Comparison of ENCODE assay signal across 25 cellular contexts in the genomic region with DNA sequence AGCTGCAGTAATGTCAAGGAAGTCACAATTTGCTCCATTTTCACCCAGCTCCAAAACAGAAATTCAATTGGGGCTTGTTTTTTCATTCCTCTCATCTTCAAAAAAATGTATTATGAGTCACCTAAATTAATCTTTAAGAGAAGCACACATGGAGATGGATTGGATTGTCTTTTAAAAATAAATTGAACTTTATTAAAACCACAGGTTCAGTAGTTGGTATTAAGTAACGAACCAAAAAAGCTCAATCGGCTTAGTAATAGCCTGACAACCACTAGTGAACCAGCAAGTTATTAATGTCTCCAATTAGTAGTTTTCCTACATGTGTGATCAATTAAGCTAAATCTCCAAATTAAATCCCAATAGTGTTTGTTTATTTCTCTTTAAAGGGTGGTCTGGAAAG.
"Had no signal": no experiment of that assay in that cellular context is flagged by ENCODE, and none has a peak within 500 bp of the region (broad histone marks: within the 10 kb centered on the region; RNA-seq: fewer than 3 reads in every experiment).

No MANE protein-coding gene starts in this region.

- H3K9me3 ChIP-seq: ovary, psoas muscle, right lobe of liver, sigmoid colon, thoracic aorta, thyroid gland, tibial nerve, upper lobe of left lung, vagina had no signal

- H3K4me2 ChIP-seq: neural progenitor cell had no signal

- ATAC-seq: natural killer cell; psoas muscle; right cardiac atrium; right lobe of liver; stimulated activated memory B cell treated with anti-CD40 and anti-IgM and Interleukin-4, amounts not matched to agents 10 μg/mL and 1 μg/mL and 100 μg/mL, for 72 hours; stimulated activated naive CD8-positive, alpha-beta T cell treated with anti-CD3 and anti-CD28 coated beads, Interleukin-15, amount 100 ng/mL, for 72 hours; stimulated activated naive CD8-positive, alpha-beta T cell treated with anti-CD3 and anti-CD28 coated beads, Interleukin-15, Interleukin-2, amounts not matched to agents 100 U/mL and 50 U/mL, for 24 hours had no signal

- H3K27ac ChIP-seq: neural progenitor cell, ovary, parathyroid adenoma, psoas muscle, right lobe of liver, sigmoid colon, thoracic aorta, thyroid gland, tibial nerve, upper lobe of left lung, vagina had no signal

- H3K9ac ChIP-seq: neural progenitor cell, parathyroid adenoma had no signal

- DNase-seq: natural killer cell; occipital lobe; ovary; posterior cingulate gyrus; psoas muscle; right cardiac atrium; right lobe of liver; sigmoid colon; small intestine; stimulated activated CD4-positive, alpha-beta T cell treated with anti-CD3 and anti-CD28 coated beads, Interleukin-15, amount 100 ng/mL, for 24 hours; stimulated activated CD4-positive, alpha-beta T cell treated with anti-CD3 and anti-CD28 coated beads, Interleukin-2, amount 100 ng/mL, for 24 hours; stimulated activated CD4-positive, alpha-beta T cell treated with anti-CD3 and anti-CD28 coated beads, Interleukin-2, amount 100 ng/mL, for 48 hours; stimulated activated CD4-positive, alpha-beta T cell treated with anti-CD3 and anti-CD28 coated beads, Interleukin-4, amount 100 ng/mL, for 24 hours; stimulated activated naive CD4-positive, alpha-beta T cell; stimulated activated naive CD8-positive, alpha-beta T cell treated with anti-CD3 and anti-CD28 coated beads, Interleukin-15, amount 100 ng/mL, for 72 hours; stimulated activated naive CD8-positive, alpha-beta T cell treated with anti-CD3 and anti-CD28 coated beads, Interleukin-15, Interleukin-2, amounts not matched to agents 100 U/mL and 50 U/mL, for 24 hours; thyroid gland; trophoblast cell; upper lobe of left lung had no signal

- H3K36me3 ChIP-seq: neural progenitor cell, ovary, right lobe of liver, sigmoid colon, thoracic aorta, thyroid gland, tibial nerve, upper lobe of left lung, vagina had no signal

- H3K79me2 ChIP-seq: parathyroid adenoma had no signal

- H3K27me3 ChIP-seq: neural progenitor cell, ovary, right lobe of liver, sigmoid colon, thyroid gland, tibial nerve, upper lobe of left lung, vagina had no signal

- H2AFZ ChIP-seq: neural progenitor cell, parathyroid adenoma had no signal

- H3K4me1 ChIP-seq: neural progenitor cell, parathyroid adenoma, psoas muscle, right lobe of liver, sigmoid colon, thyroid gland, tibial nerve, upper lobe of left lung, vagina had no signal

- H3K4me3 ChIP-seq: neural progenitor cell, ovary, psoas muscle, right lobe of liver, sigmoid colon, thoracic aorta, thyroid gland, tibial nerve, upper lobe of left lung, vagina had no signal
